In genomic region chr2:41719756-41720155, GRCh38 we compare ENCODE assay signal across 26 cellular contexts.
DNase-seq lines count a peak whose midpoint lies in the region; ATAC-seq, FAIRE-seq and TF ChIP-seq lines count a peak whose summit lies in the region.
"Had no signal": no experiment of that assay in that cellular context is flagged by ENCODE, and none has a peak within 500 bp of the region (broad histone marks: within the 10 kb centered on the region; RNA-seq: fewer than 3 reads in every experiment).

No MANE protein-coding gene starts in this region.

- no peak overlapping the region for H3K9ac ChIP-seq in KMS-11
- no peak overlapping the region for H3K9ac ChIP-seq in kidney (ENCODE audit: low read length in 2 of 2)

- no peak for FAIRE-seq in kidney (lab: Jason Lieb, UNC)
- FAIRE-seq: H1 had no signal

- no peaks in the 10 kb centered on the region for H3K36me3 Mint-ChIP-seq in CD14-positive monocyte
- H3K36me3 Mint-ChIP-seq: activated naive CD8-positive, alpha-beta T cell treated with anti-CD3 and anti-CD28 coated beads for 36 hours; mesothelial cell of epicardium had no signal

- peaks cover 26% of the 10 kb centered on the region for H3K4me1 Mint-ChIP-seq in CD14-positive monocyte

- H3K27ac ChIP-seq in KMS-11: no peak overlapping the region
- peak overlapping the region; percentile 8 to 23 for H3K27ac ChIP-seq in kidney (ENCODE audit: low read depth in 2 of 2, low read length in 2 of 2)
- no peak overlapping the region for H3K27ac ChIP-seq in foreskin keratinocyte
- H3K27ac ChIP-seq: gastroesophageal sphincter, prostate gland, thyroid gland had no signal

- DNase-seq in CD14-positive monocyte (ENCODE audit: low spot score) (no peak), NCI-H2227 (lab: John Stamatoyannopoulos, UW; ENCODE audit: unreplicated experiment) (peak; percentile 72), kidney (no peak), RKO (ENCODE audit: low spot score) (no peak), foreskin keratinocyte (no peak), inferior parietal cortex (ENCODE audit: extremely low spot score) (no peak)
- DNase-seq: activated CD4-positive, alpha-beta T cell treated with anti-CD3 and anti-CD28 coated beads, Interleukin-2, amount 10 ng/mL, durations not matched to agents 24 days and 14 days; activated naive CD8-positive, alpha-beta T cell treated with anti-CD3 and anti-CD28 coated beads for 36 hours; effector CD4-positive, alpha-beta T cell; GF-D8; KG1; kidney glomerular epithelial cell; NCI-H1048; NCI-H510A; nephron progenitor cell; PC-3; SHP77 treated with DMSO at 0.1 percent for 48 hours; stimulated activated naive CD4-positive, alpha-beta T cell; T-helper 17 cell; thyroid gland had no signal

- H3K4me1 ChIP-seq in KMS-11 (ENCODE audit: low read depth, poor library complexity, severe bottlenecking): peaks cover 34% of the 10 kb centered on the region
- H3K4me1 ChIP-seq in kidney (ENCODE audit: control insufficient read depth in 1 of 2, insufficient read depth in 1 of 2, low read depth in 1 of 2, low read length in 2 of 2): peaks cover 6 to 28% of the 10 kb centered on the region in 2 donors
- peaks cover 35% of the 10 kb centered on the region for H3K4me1 ChIP-seq in foreskin keratinocyte
- H3K4me1 ChIP-seq: prostate gland had no signal

- TF ChIP-seq CTCF in CD14-positive monocyte (IDR thresholded peaks at IDR 0.05) (no peak), KMS-11 (conservative IDR thresholded peaks at IDR 0.05; ENCODE audit: low read depth, low read length) (no peak), kidney (IDR thresholded peaks at IDR 0.05; ENCODE audit: borderline replicate concordance, extremely low read depth, insufficient read depth) (no peak), foreskin keratinocyte (conservative IDR thresholded peaks at IDR 0.05) (no peak)

- H3K27me3 ChIP-seq in KMS-11 (ENCODE audit: insufficient read depth, low read depth): no peaks in the 10 kb centered on the region
- no peaks in the 10 kb centered on the region for H3K27me3 ChIP-seq in foreskin keratinocyte
- H3K27me3 ChIP-seq: gastroesophageal sphincter, thyroid gland had no signal

- H3K9me3 Mint-ChIP-seq in CD14-positive monocyte: peaks cover 0 to 3% (median 0%) of the 10 kb centered on the region in 7 donors
- H3K9me3 Mint-ChIP-seq: activated CD4-positive, alpha-beta T cell treated with anti-CD3 and anti-CD28 coated beads, Interleukin-2, amount 10 ng/mL, durations not matched to agents 24 days and 14 days; activated naive CD8-positive, alpha-beta T cell treated with anti-CD3 and anti-CD28 coated beads for 36 hours; mesothelial cell of epicardium; nephron progenitor cell had no signal

- H3K4me3 Mint-ChIP-seq in CD14-positive monocyte: no peak overlapping the region
- H3K4me3 Mint-ChIP-seq: activated CD4-positive, alpha-beta T cell treated with anti-CD3 and anti-CD28 coated beads, Interleukin-2, amount 10 ng/mL, durations not matched to agents 24 days and 14 days; activated naive CD8-positive, alpha-beta T cell treated with anti-CD3 and anti-CD28 coated beads for 36 hours; mesothelial cell of epicardium; nephron progenitor cell; T-helper 17 cell had no signal

- intact Hi-C loops in CD14-positive monocyte (cut with micrococcal nuclease): no loop called here
- intact Hi-C loops in kidney (cut with DNase I): no loop called here

- H3K4me3 ChIP-seq in KMS-11 (IDR thresholded peaks at IDR 0.05; ENCODE audit: insufficient read depth, low read depth, low read length) (no peak overlapping the region), kidney (ENCODE audit: low read length in 2 of 2) (peak overlapping the region; percentile 45 to 49)
- H3K4me3 ChIP-seq: prostate gland, thyroid gland had no signal

- ATAC-seq in foreskin keratinocyte (no peak), GM21526 (IDR thresholded peaks at IDR 0.05; ENCODE audit: low FRiP score, unreplicated experiment) (no peak)
- ATAC-seq: gastroesophageal sphincter, PC-3, T-helper 17 cell had no signal

- peak overlapping the region; percentile 29 for H3K4me2 ChIP-seq in KMS-11

- H3K36me3 ChIP-seq in KMS-11 (ENCODE audit: insufficient read depth) (no peaks in the 10 kb centered on the region), kidney (ENCODE audit: control insufficient read depth in 1 of 2, insufficient read depth in 2 of 2, low read length in 2 of 2) (no peaks in the 10 kb centered on the region)
- H3K36me3 ChIP-seq: gastroesophageal sphincter, prostate gland, thyroid gland had no signal

- H4K20me1 ChIP-seq in KMS-11 (ENCODE audit: insufficient read depth): no peaks in the 10 kb centered on the region

- H3K9me3 ChIP-seq in kidney (ENCODE audit: control insufficient read depth in 1 of 2, low read length in 2 of 2): no peaks in the 10 kb centered on the region
- H3K9me3 ChIP-seq: gastroesophageal sphincter, prostate gland, thyroid gland had no signal

- H3K27me3 Mint-ChIP-seq in CD14-positive monocyte (ENCODE audit: low read depth in 3 of 3): peaks cover 0 to 4% (median 0%) of the 10 kb centered on the region in 3 donors
- H3K27me3 Mint-ChIP-seq: activated CD4-positive, alpha-beta T cell treated with anti-CD3 and anti-CD28 coated beads, Interleukin-2, amount 10 ng/mL, durations not matched to agents 24 days and 14 days; activated naive CD8-positive, alpha-beta T cell treated with anti-CD3 and anti-CD28 coated beads for 36 hours; T-helper 17 cell had no signal

- no peaks in the 10 kb centered on the region for H3K79me2 ChIP-seq in KMS-11 (ENCODE audit: insufficient read depth, low read depth)

- H2AFZ ChIP-seq in KMS-11 (ENCODE audit: low read depth): peak overlapping the region; percentile 31

- H3K27ac Mint-ChIP-seq in CD14-positive monocyte: peak overlapping the region in 4 of 7 donors; percentile 41 to 79 (median 56)
- H3K27ac Mint-ChIP-seq: activated CD4-positive, alpha-beta T cell treated with anti-CD3 and anti-CD28 coated beads, Interleukin-2, amount 10 ng/mL, durations not matched to agents 24 days and 14 days; activated naive CD8-positive, alpha-beta T cell treated with anti-CD3 and anti-CD28 coated beads for 36 hours; mesothelial cell of epicardium; nephron progenitor cell; T-helper 17 cell had no signal

Comparison
In these comparisons a context has a peak if more than half of its experiments do, and no peak if none do; other contexts are left out.
1. H3K27ac ChIP-seq: peak in kidney (2 of 2); none in KMS-11 (single experiment) and foreskin keratinocyte (single experiment).